ENCODE assay signal across 8 cellular contexts in genomic region chr17:75693500-75694481, GRCh38. TPM values are rescaled to one million over a fixed set of nuclear protein-coding genes. Genes with fewer than 3 reads are reported as not detected.
DNase-seq lines count a peak whose midpoint lies in the region; ATAC-seq, FAIRE-seq and TF ChIP-seq lines count a peak whose summit lies in the region.

No MANE protein-coding gene starts in this region.

- peaks cover 4 to 12% of the 10 kb centered on the region in 2 donors for H3K36me3 ChIP-seq in kidney (ENCODE audit: control insufficient read depth in 1 of 2, insufficient read depth in 2 of 2, low read length in 2 of 2)
- peaks cover 26% of the 10 kb centered on the region for H3K36me3 ChIP-seq in thoracic aorta

- H3K4me3 Mint-ChIP-seq in activated T-cell treated with anti-CD3 and anti-CD28 coated beads, Interleukin-2, amount 50 U/mL, for 4 hours = no peak overlapping the region

- H3K27me3 ChIP-seq in thoracic aorta (replicated peaks; ENCODE audit: insufficient read depth) = no peaks in the 10 kb centered on the region

- TF ChIP-seq CTCF in cardiac fibroblast (IDR thresholded peaks at IDR 0.05; ENCODE audit: low read depth, low read length) (no peak), kidney (IDR thresholded peaks at IDR 0.05; ENCODE audit: borderline replicate concordance, extremely low read depth, insufficient read depth) (no peak), thoracic aorta (IDR thresholded peaks at IDR 0.05) (no peak)

- H3K36me3 Mint-ChIP-seq in activated T-cell treated with anti-CD3 and anti-CD28 coated beads, Interleukin-2, amount 50 U/mL, for 4 hours (ENCODE audit: insufficient read depth) = peaks cover 31% of the 10 kb centered on the region

- FAIRE-seq in kidney (lab: Jason Lieb, UNC) = no peak

- ATAC-seq in thoracic aorta (ENCODE audit: insufficient number of reproducible peaks, low FRiP score, low read depth) (peak; percentile 46), GM18868 (IDR thresholded peaks at IDR 0.05; ENCODE audit: unreplicated experiment) (no peak)
- ATAC-seq in activated T-cell treated with anti-CD3 and anti-CD28 coated beads, Interleukin-2, amount 50 U/mL, for 4 hours = no peak

- H3K4me1 ChIP-seq in kidney (ENCODE audit: control insufficient read depth in 1 of 2, insufficient read depth in 1 of 2, low read depth in 1 of 2, low read length in 2 of 2) (peaks cover 22 to 23% of the 10 kb centered on the region in 2 donors), thoracic aorta (ENCODE audit: control insufficient read depth in 1 of 2, low read depth in 2 of 2) (peaks cover 5 to 21% of the 10 kb centered on the region in 2 donors)

- H3K27me3 Mint-ChIP-seq in activated T-cell treated with anti-CD3 and anti-CD28 coated beads, Interleukin-2, amount 50 U/mL, for 4 hours (ENCODE audit: low read depth) = no peaks in the 10 kb centered on the region

- intact Hi-C loops in kidney (cut with DNase I) = no loop called here

- H3K4me3 ChIP-seq in cardiac fibroblast (replicated peaks in 1 of 2; ENCODE audit: low read depth in 2 of 2, low read length in 2 of 2) (no peak overlapping the region), kidney (ENCODE audit: low read length in 2 of 2) (no peak overlapping the region), thoracic aorta (no peak overlapping the region)

- H3K27ac ChIP-seq in kidney (ENCODE audit: low read depth in 2 of 2, low read length in 2 of 2) = peak overlapping the region in 1 of 2 donors; percentile 67
- peak overlapping the region; percentile 49 to 54 for H3K27ac ChIP-seq in thoracic aorta

- H3K9me3 ChIP-seq in kidney (ENCODE audit: control insufficient read depth in 1 of 2, low read length in 2 of 2) (no peaks in the 10 kb centered on the region), thoracic aorta (no peaks in the 10 kb centered on the region)

- DNase-seq in LoVo (ENCODE audit: low spot score) (peak; percentile 85), cardiac fibroblast (ENCODE audit: low read depth in 2 of 2) (peak; percentile 84 to 92), kidney (peak; percentile 92), thoracic aorta (ENCODE audit: low spot score) (no peak), HPDE6-E6E7 (ENCODE audit: extremely low spot score) (no peak), NCI-H1417 treated with DMSO at 0.1 percent for 48 hours (lab: John Stamatoyannopoulos, UW) (no peak)
- no peak for DNase-seq in activated T-cell treated with anti-CD3 and anti-CD28 coated beads, Interleukin-2, amount 50 U/mL, for 4 hours

- H3K9me3 Mint-ChIP-seq in activated T-cell treated with anti-CD3 and anti-CD28 coated beads, Interleukin-2, amount 50 U/mL, for 4 hours = no peaks in the 10 kb centered on the region

- H3K4me1 Mint-ChIP-seq in activated T-cell treated with anti-CD3 and anti-CD28 coated beads, Interleukin-2, amount 50 U/mL, for 4 hours (ENCODE audit: low read depth) = peaks cover 29% of the 10 kb centered on the region

- H3K9ac ChIP-seq in kidney (ENCODE audit: low read length in 2 of 2) = peak overlapping the region in 1 of 2 donors; percentile 5

RNA-seq across cellular contexts. Expression of gene SAP30BP, which starts 26.7 kb away (rescaled TPM):
- total RNA-seq in kidney (95.1 TPM), thoracic aorta (10 to 100 TPM; 65.1 to 70.4 TPM)
- polyA plus RNA-seq in kidney (ENCODE audit: insufficient read depth, low read depth, low replicate concordance) = 62.9 TPM
- total RNA-seq in activated T-cell treated with anti-CD3 and anti-CD28 coated beads, Interleukin-2, amount 50 U/mL, for 4 hours = 100 to 1,000 TPM; 115 to 124 (median 119) TPM

RNA-seq across cellular contexts. Expression of gene RECQL5, which starts 26.8 kb away (rescaled TPM):
- 51.6 TPM for total RNA-seq in kidney
- 40.0 TPM for polyA plus RNA-seq in kidney (ENCODE audit: insufficient read depth, low read depth, low replicate concordance)
- 10 to 100 TPM; 12.6 to 29.9 TPM for total RNA-seq in thoracic aorta
- 10 to 100 TPM; 20.7 to 26.1 (median 21.8) TPM for total RNA-seq in activated T-cell treated with anti-CD3 and anti-CD28 coated beads, Interleukin-2, amount 50 U/mL, for 4 hours

RNA-seq across cellular contexts. Expression of gene ITGB4, which starts 27.5 kb away (rescaled TPM):
- total RNA-seq in kidney (149 TPM), thoracic aorta (10 to 100 TPM; 11.6 to 21.1 TPM)
- polyA plus RNA-seq in kidney (ENCODE audit: insufficient read depth, low read depth, low replicate concordance) = 15.7 TPM
- 1 to 10 TPM in 2 of 3 donors, under 1 TPM in 1; 0.63 to 2.3 (median 1.6) TPM for total RNA-seq in activated T-cell treated with anti-CD3 and anti-CD28 coated beads, Interleukin-2, amount 50 U/mL, for 4 hours

Comparison
In these comparisons a context has a peak if more than half of its experiments do, and no peak if none do; other contexts are left out.
1. DNase-seq: peak in LoVo (single experiment), cardiac fibroblast (2 of 2) and kidney (single experiment); none in thoracic aorta (single experiment), HPDE6-E6E7 (single experiment), NCI-H1417 treated with DMSO at 0.1 percent for 48 hours (single experiment) and activated T-cell treated with anti-CD3 and anti-CD28 coated beads, Interleukin-2, amount 50 U/mL, for 4 hours (single experiment).